Comparison of ENCODE assay signal across 25 cellular contexts in the genomic region with DNA sequence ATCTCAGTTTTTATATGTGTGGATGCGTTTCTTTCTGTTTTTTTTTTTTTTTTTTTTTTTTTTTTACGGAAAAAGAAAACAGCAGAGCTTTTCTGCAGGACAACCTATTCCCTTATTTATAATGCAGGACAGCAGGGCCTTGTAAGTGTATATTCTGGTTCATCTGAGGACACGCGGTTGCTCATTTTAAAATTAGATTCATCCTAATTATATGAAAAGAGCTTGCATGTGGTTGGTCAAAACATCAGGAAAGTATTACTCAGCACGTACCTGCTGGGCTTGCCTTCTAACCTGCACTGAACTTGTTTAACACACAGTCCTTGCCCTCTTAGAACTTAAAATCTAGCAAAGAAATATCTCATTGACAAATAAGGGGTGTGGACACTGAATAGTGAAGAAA. TPM values are rescaled to one million over a fixed set of nuclear protein-coding genes. Genes with fewer than 3 reads are reported as not detected.
"Had no signal": no experiment of that assay in that cellular context is flagged by ENCODE, and none has a peak within 500 bp of the region (broad histone marks: within the 10 kb centered on the region; RNA-seq: fewer than 3 reads in every experiment).

No MANE protein-coding gene starts in this region.

- H3K9me3 ChIP-seq: colonic mucosa, esophagus squamous epithelium, gastroesophageal sphincter, heart right ventricle, left ventricle myocardium inferior, lower lobe of right lung had no signal

- H3K4me3 ChIP-seq: colonic mucosa, esophagus squamous epithelium, gastroesophageal sphincter, heart right ventricle, left ventricle myocardium inferior, lower lobe of right lung had no signal

- H3K27ac ChIP-seq: colonic mucosa, epithelial cell of prostate, esophagus squamous epithelium, gastroesophageal sphincter, heart right ventricle, left ventricle myocardium inferior, lower lobe of right lung had no signal

- H3K4me1 ChIP-seq: colonic mucosa, lower lobe of right lung had no signal

- ATAC-seq: effector memory CD8-positive, alpha-beta T cell; gastroesophageal sphincter; heart right ventricle; left colon; left lobe of liver; lower lobe of right lung had no signal

- H3K9me3 Mint-ChIP-seq: dendritic cell treated with granulocyte-macrophage colony-stimulating factor and Interleukin-4, amounts not matched to agents 40 ng/mL and 50 ng/mL, for 4 days; endodermal cell had no signal

- H3K27me3 Mint-ChIP-seq: effector memory CD8-positive, alpha-beta T cell had no signal

- H3K4me1 Mint-ChIP-seq: immature natural killer cell, memory B cell had no signal

- H3K27me3 ChIP-seq: colonic mucosa, esophagus squamous epithelium, gastroesophageal sphincter, heart right ventricle had no signal

- H3K27ac Mint-ChIP-seq: dendritic cell treated with granulocyte-macrophage colony-stimulating factor and Interleukin-4, amounts not matched to agents 40 ng/mL and 50 ng/mL, for 4 days; effector memory CD8-positive, alpha-beta T cell; endodermal cell; immature natural killer cell; memory B cell had no signal

- H3K4me3 Mint-ChIP-seq: dendritic cell treated with granulocyte-macrophage colony-stimulating factor and Interleukin-4, amounts not matched to agents 40 ng/mL and 50 ng/mL, for 4 days; effector memory CD8-positive, alpha-beta T cell; endodermal cell; immature natural killer cell; memory B cell had no signal

- H3K36me3 ChIP-seq: colonic mucosa, esophagus squamous epithelium, gastroesophageal sphincter, heart right ventricle, left ventricle myocardium inferior, lower lobe of right lung had no signal

- DNase-seq: cerebellar nuclear complex; colonic mucosa; cortex of kidney; effector CD8-positive, alpha-beta T cell; effector memory CD8-positive, alpha-beta T cell; endodermal cell; erythroblast; esophagus squamous epithelium; foreskin fibroblast; heart right ventricle; hypothalamus; immature natural killer cell; islet precursor cell; kidney; kidney glomerular epithelial cell; left colon; left ventricle myocardium inferior; lower lobe of right lung; mesendoderm; midbrain had no signal

- H3K36me3 Mint-ChIP-seq: immature natural killer cell had no signal

RNA-seq across cellular contexts. Expression of gene THRB, which starts 13.5 kb away (rescaled TPM):
- polyA plus RNA-seq: immature natural killer cell had no signal
